ENCODE assay signal across 13 cellular contexts in genomic region chr15:74511583-74511982, GRCh38. TPM values are rescaled to one million over a fixed set of nuclear protein-coding genes. Genes with fewer than 3 reads are reported as not detected.
DNase-seq lines count a peak whose midpoint lies in the region; ATAC-seq and TF ChIP-seq lines count a peak whose summit lies in the region.
"Had no signal": no experiment of that assay in that cellular context is flagged by ENCODE, and none has a peak within 500 bp of the region (broad histone marks: within the 10 kb centered on the region; RNA-seq: fewer than 3 reads in every experiment).

No MANE protein-coding gene starts in this region.

- intact Hi-C loops in activated T-helper 2 cell treated with anti-CD3 and anti-CD28 coated beads, Interferon-gamma antibody, Interleukin-2, Interleukin-4, amounts not matched to agents 10 μg/mL and 5 μg/mL and 100 μg/mL, durations not matched to agents 14 hours and 24 hours and 36 hours (cut with micrococcal nuclease): no loop called here
- intact Hi-C loops in vagina (cut with DNase I): no loop called here

- ATAC-seq in GM19438 (IDR thresholded peaks at IDR 0.05; ENCODE audit: low read depth, unreplicated experiment): peak; percentile 56
- ATAC-seq in HG03571 (IDR thresholded peaks at IDR 0.05; ENCODE audit: unreplicated experiment): peak; percentile 52
- ATAC-seq: activated T-cell treated with anti-CD3 and anti-CD28 coated beads, Interleukin-2, amount 50 U/mL, for 4 hours had no signal

- no peak overlapping the region for H3K4me3 ChIP-seq in vagina

- H3K27ac ChIP-seq in vagina: no peak overlapping the region

- no peaks in the 10 kb centered on the region for H3K27me3 ChIP-seq in vagina

- DNase-seq in ACHN (peak; percentile 38), HuH-7.5 (ENCODE audit: low spot score) (no peak), NCI-H2171 treated with DMSO at 0.1 percent for 48 hours (lab: John Stamatoyannopoulos, UW) (no peak), vagina (ENCODE audit: extremely low spot score in 2 of 2) (no peak), glutamatergic neuron (no peak)
- no peak for DNase-seq in activated T-helper 2 cell treated with anti-CD3 and anti-CD28 coated beads, Interferon-gamma antibody, Interleukin-2, Interleukin-4, amounts not matched to agents 10 μg/mL and 5 μg/mL and 100 μg/mL, durations not matched to agents 14 hours and 24 hours and 36 hours (ENCODE audit: low spot score)
- DNase-seq: activated T-cell treated with anti-CD3 and anti-CD28 coated beads, Interleukin-2, amount 50 U/mL, for 4 hours; CD4-positive, alpha-beta T cell; cortex of kidney; NCI-H2029; stimulated activated CD4-positive, alpha-beta T cell treated with anti-CD3 and anti-CD28 coated beads, Interleukin-1b, Interleukin-23, amount 100 ng/mL, for 48 hours had no signal

- no peak for TF ChIP-seq CTCF in vagina (IDR thresholded peaks at IDR 0.05)
- no peak for TF ChIP-seq CTCF in glutamatergic neuron (IDR thresholded peaks at IDR 0.05; ENCODE audit: partially characterized antibody, unreplicated experiment)

- H3K27me3 Mint-ChIP-seq in activated T-helper 2 cell treated with anti-CD3 and anti-CD28 coated beads, Interferon-gamma antibody, Interleukin-2, Interleukin-4, amounts not matched to agents 10 μg/mL and 5 μg/mL and 100 μg/mL, durations not matched to agents 14 hours and 24 hours and 36 hours (ENCODE audit: low read depth): no peaks in the 10 kb centered on the region
- H3K27me3 Mint-ChIP-seq in glutamatergic neuron (ENCODE audit: unreplicated experiment): peaks cover 3% of the 10 kb centered on the region
- H3K27me3 Mint-ChIP-seq: CD4-positive, alpha-beta T cell had no signal

- no peaks in the 10 kb centered on the region for H3K9me3 Mint-ChIP-seq in activated T-helper 2 cell treated with anti-CD3 and anti-CD28 coated beads, Interferon-gamma antibody, Interleukin-2, Interleukin-4, amounts not matched to agents 10 μg/mL and 5 μg/mL and 100 μg/mL, durations not matched to agents 14 hours and 24 hours and 36 hours
- no peaks in the 10 kb centered on the region for H3K9me3 Mint-ChIP-seq in glutamatergic neuron (ENCODE audit: unreplicated experiment)
- H3K9me3 Mint-ChIP-seq: activated T-cell treated with anti-CD3 and anti-CD28 coated beads, Interleukin-2, amount 50 U/mL, for 4 hours; CD4-positive, alpha-beta T cell had no signal

- no peaks in the 10 kb centered on the region for H3K36me3 ChIP-seq in vagina

- H3K4me1 ChIP-seq in vagina: no peaks in the 10 kb centered on the region

- H3K4me3 Mint-ChIP-seq in activated T-helper 2 cell treated with anti-CD3 and anti-CD28 coated beads, Interferon-gamma antibody, Interleukin-2, Interleukin-4, amounts not matched to agents 10 μg/mL and 5 μg/mL and 100 μg/mL, durations not matched to agents 14 hours and 24 hours and 36 hours (ENCODE audit: low read depth): no peak overlapping the region
- H3K4me3 Mint-ChIP-seq in glutamatergic neuron (ENCODE audit: unreplicated experiment): no peak overlapping the region
- H3K4me3 Mint-ChIP-seq: activated T-cell treated with anti-CD3 and anti-CD28 coated beads, Interleukin-2, amount 50 U/mL, for 4 hours; CD4-positive, alpha-beta T cell had no signal

- no peak for TF ChIP-seq POLR2A in vagina (IDR thresholded peaks at IDR 0.05)

- peaks cover 11% of the 10 kb centered on the region for H3K4me1 Mint-ChIP-seq in activated T-helper 2 cell treated with anti-CD3 and anti-CD28 coated beads, Interferon-gamma antibody, Interleukin-2, Interleukin-4, amounts not matched to agents 10 μg/mL and 5 μg/mL and 100 μg/mL, durations not matched to agents 14 hours and 24 hours and 36 hours (ENCODE audit: low read depth)
- H3K4me1 Mint-ChIP-seq in glutamatergic neuron (ENCODE audit: low read depth, unreplicated experiment): peaks cover 10% of the 10 kb centered on the region

- peak overlapping the region; percentile 44 for H3K27ac Mint-ChIP-seq in activated T-helper 2 cell treated with anti-CD3 and anti-CD28 coated beads, Interferon-gamma antibody, Interleukin-2, Interleukin-4, amounts not matched to agents 10 μg/mL and 5 μg/mL and 100 μg/mL, durations not matched to agents 14 hours and 24 hours and 36 hours
- H3K27ac Mint-ChIP-seq in glutamatergic neuron (ENCODE audit: unreplicated experiment): no peak overlapping the region
- H3K27ac Mint-ChIP-seq: CD4-positive, alpha-beta T cell had no signal

- H3K9me3 ChIP-seq in vagina: no peaks in the 10 kb centered on the region

- H3K36me3 Mint-ChIP-seq in activated T-helper 2 cell treated with anti-CD3 and anti-CD28 coated beads, Interferon-gamma antibody, Interleukin-2, Interleukin-4, amounts not matched to agents 10 μg/mL and 5 μg/mL and 100 μg/mL, durations not matched to agents 14 hours and 24 hours and 36 hours (ENCODE audit: low read depth): peaks cover 4% of the 10 kb centered on the region
- H3K36me3 Mint-ChIP-seq in glutamatergic neuron (ENCODE audit: unreplicated experiment): no peaks in the 10 kb centered on the region

- in situ Hi-C loops in ACHN (cut with HindIII; ENCODE audit: low pct_ligation_motif_present, low pct_unique_long_range_greater_than_20kb, low sequenced_read_pairs): no loop called here

RNA-seq across cellular contexts. Expression of gene ARID3B, which starts 29.4 kb away (rescaled TPM):
- total RNA-seq in activated T-helper 2 cell treated with anti-CD3 and anti-CD28 coated beads, Interferon-gamma antibody, Interleukin-2, Interleukin-4, amounts not matched to agents 10 μg/mL and 5 μg/mL and 100 μg/mL, durations not matched to agents 14 hours and 24 hours and 36 hours: 35.6 and 41.2 TPM in 2 replicates
- total RNA-seq in vagina (15.2 TPM), glutamatergic neuron (ENCODE audit: unreplicated experiment) (154 TPM)

RNA-seq across cellular contexts. Expression of gene UBL7, which starts 50.6 kb away (rescaled TPM):
- total RNA-seq in activated T-helper 2 cell treated with anti-CD3 and anti-CD28 coated beads, Interferon-gamma antibody, Interleukin-2, Interleukin-4, amounts not matched to agents 10 μg/mL and 5 μg/mL and 100 μg/mL, durations not matched to agents 14 hours and 24 hours and 36 hours: 55.3 and 59.1 TPM in 2 replicates
- total RNA-seq in vagina: 39.8 TPM
- total RNA-seq in glutamatergic neuron (ENCODE audit: unreplicated experiment): 62.6 TPM
